ENCODE assay signal across 25 cellular contexts in genomic region chr17:75386430-75386829, GRCh38. TPM values are rescaled to one million over a fixed set of nuclear protein-coding genes. Genes with fewer than 3 reads are reported as not detected.
DNase-seq lines count a peak whose midpoint lies in the region; ATAC-seq and TF ChIP-seq lines count a peak whose summit lies in the region.
"Had no signal": no experiment of that assay in that cellular context is flagged by ENCODE, and none has a peak within 500 bp of the region (broad histone marks: within the 10 kb centered on the region; RNA-seq: fewer than 3 reads in every experiment).

No MANE protein-coding gene starts in this region.

- CTCF ChIA-PET in activated CD8-positive, alpha-beta T cell treated with anti-CD3 and anti-CD28 coated beads, Interleukin-2, amount 10 ng/mL, durations not matched to agents 7 days and 5 days (lab: Charles Lee) = interaction anchor here (2.1 kb wide), 1 partner anchor 64 kb away, joined by 9 read pairs; no protein-coding TSS in a partner anchor
- CTCF ChIA-PET in naive thymus-derived CD4-positive, alpha-beta T cell (lab: Charles Lee) = interaction anchor here (0.6 kb wide), 1 partner anchor 23 kb away, joined by 3 read pairs; no protein-coding TSS in a partner anchor

- H3K36me3 Mint-ChIP-seq in T-helper 2 cell treated with Interferon-gamma antibody and Interleukin-4, amounts not matched to agents 5 μg/mL and 100 μg/mL, for 36 hours (ENCODE audit: low read depth) = peaks cover 27% of the 10 kb centered on the region
- peaks cover 35% of the 10 kb centered on the region for H3K36me3 Mint-ChIP-seq in activated CD8-positive, alpha-beta T cell treated with anti-CD3 and anti-CD28 coated beads, Interleukin-2, amount 10 ng/mL, durations not matched to agents 7 days and 5 days (ENCODE audit: low read depth)
- H3K36me3 Mint-ChIP-seq in naive thymus-derived CD4-positive, alpha-beta T cell = peaks cover 0 to 23% (median 18%) of the 10 kb centered on the region in 5 donors

- H3K36me3 ChIP-seq in DND-41 (ENCODE audit: insufficient read depth, low read length) = peaks cover 64% of the 10 kb centered on the region
- H3K36me3 ChIP-seq in naive thymus-derived CD4-positive, alpha-beta T cell (ENCODE audit: control insufficient read depth in 2 of 3, insufficient read depth in 3 of 3, low read length in 3 of 3) = peaks cover 0 to 30% (median 7%) of the 10 kb centered on the region in 3 experiments

- no peak for DNase-seq in T-helper 2 cell treated with Interferon-gamma antibody and Interleukin-4, amounts not matched to agents 5 μg/mL and 100 μg/mL, for 36 hours (ENCODE audit: low spot score)
- DNase-seq in T-helper 2 cell (no peak), DND-41 (no peak), NCI-H1436 treated with DMSO at 0.1 percent for 48 hours (lab: John Stamatoyannopoulos, UW) (no peak), superior temporal gyrus (ENCODE audit: extremely low spot score) (no peak)
- no peak for DNase-seq in activated CD8-positive, alpha-beta T cell treated with anti-CD3 and anti-CD28 coated beads, Interleukin-2, amount 10 ng/mL, durations not matched to agents 7 days and 5 days
- no peak for DNase-seq in naive thymus-derived CD4-positive, alpha-beta T cell
- DNase-seq: activated CD8-positive, alpha-beta memory T cell treated with anti-CD3 and anti-CD28 coated beads, Interleukin-2, amount 50 U/mL, for 48 hours; Calu3; effector memory CD8-positive, alpha-beta T cell; foreskin keratinocyte; heart right ventricle; MG63; NCI-H1694; NCI-H2171; NCI-H524 treated with DMSO at 0.1 percent for 48 hours; NK-92 treated with Interleukin-12 subunit alpha and Interleukin-12 subunit beta, amount 100 ng/mL, for 24 hours; PC-9; SHP77; SW 1271; upper lobe of right lung had no signal

- H3K4me3 ChIP-seq in DND-41 (ENCODE audit: low read depth in 1 of 2, low read length in 2 of 2) = no peak overlapping the region
- no peak overlapping the region for H3K4me3 ChIP-seq in naive thymus-derived CD4-positive, alpha-beta T cell (ENCODE audit: low read length)
- H3K4me3 ChIP-seq: A549, heart right ventricle, MG63, PC-9, skin epidermis, upper lobe of right lung had no signal

- peaks cover 98% of the 10 kb centered on the region for H3K79me2 ChIP-seq in DND-41 (ENCODE audit: insufficient read depth, low read length)

- H3K9me3 ChIP-seq in DND-41 (ENCODE audit: insufficient read depth, low read length, severe bottlenecking) = no peaks in the 10 kb centered on the region
- H3K9me3 ChIP-seq in naive thymus-derived CD4-positive, alpha-beta T cell (ENCODE audit: control insufficient read depth in 2 of 3, low read length in 3 of 3) = no peaks in the 10 kb centered on the region
- H3K9me3 ChIP-seq: A549, heart right ventricle, MG63, upper lobe of right lung had no signal

- no peak overlapping the region for H2AFZ ChIP-seq in DND-41 (ENCODE audit: low read depth, low read length)
- H2AFZ ChIP-seq: PC-9 had no signal

- peaks cover 84% of the 10 kb centered on the region for H4K20me1 ChIP-seq in DND-41 (ENCODE audit: insufficient read depth, low read length)

- H3K27ac ChIP-seq in DND-41 (ENCODE audit: low read length) = peak overlapping the region; percentile 2; the same call in 1 of the 2 replicates
- H3K27ac ChIP-seq in naive thymus-derived CD4-positive, alpha-beta T cell (ENCODE audit: low read depth, low read length) = no peak overlapping the region
- H3K27ac ChIP-seq: A549, foreskin keratinocyte, heart right ventricle, PC-9, skin epidermis, upper lobe of right lung had no signal

- H3K27me3 Mint-ChIP-seq in T-helper 2 cell treated with Interferon-gamma antibody and Interleukin-4, amounts not matched to agents 5 μg/mL and 100 μg/mL, for 36 hours (ENCODE audit: low read depth) = no peaks in the 10 kb centered on the region
- no peaks in the 10 kb centered on the region for H3K27me3 Mint-ChIP-seq in activated CD8-positive, alpha-beta T cell treated with anti-CD3 and anti-CD28 coated beads, Interleukin-2, amount 10 ng/mL, durations not matched to agents 7 days and 5 days (ENCODE audit: low read depth)
- no peaks in the 10 kb centered on the region for H3K27me3 Mint-ChIP-seq in naive thymus-derived CD4-positive, alpha-beta T cell
- H3K27me3 Mint-ChIP-seq: effector memory CD8-positive, alpha-beta T cell had no signal

- H3K4me1 ChIP-seq in DND-41 (ENCODE audit: insufficient read depth, low read length) = peaks cover 4% of the 10 kb centered on the region
- peaks cover 16 to 31% of the 10 kb centered on the region in 2 donors for H3K4me1 ChIP-seq in naive thymus-derived CD4-positive, alpha-beta T cell (ENCODE audit: control insufficient read depth in 2 of 2, insufficient read depth in 2 of 2, low read length in 2 of 2)
- H3K4me1 ChIP-seq: foreskin keratinocyte had no signal

- H3K9ac ChIP-seq in DND-41 (ENCODE audit: low read depth, low read length) = no peak overlapping the region

- H3K4me2 ChIP-seq in DND-41 (ENCODE audit: insufficient read depth, low read length) = no peak overlapping the region
- H3K4me2 ChIP-seq: A549, PC-9 had no signal

- no peak for TF ChIP-seq CTCF in DND-41 (IDR thresholded peaks at IDR 0.05; ENCODE audit: borderline replicate concordance, extremely low read depth, low read length, poor library complexity, severe bottlenecking)

- no peaks in the 10 kb centered on the region for H3K9me3 Mint-ChIP-seq in T-helper 2 cell treated with Interferon-gamma antibody and Interleukin-4, amounts not matched to agents 5 μg/mL and 100 μg/mL, for 36 hours
- H3K9me3 Mint-ChIP-seq in activated CD8-positive, alpha-beta T cell treated with anti-CD3 and anti-CD28 coated beads, Interleukin-2, amount 10 ng/mL, durations not matched to agents 7 days and 5 days (ENCODE audit: insufficient read depth) = no peaks in the 10 kb centered on the region
- H3K9me3 Mint-ChIP-seq in naive thymus-derived CD4-positive, alpha-beta T cell = no peaks in the 10 kb centered on the region
- H3K9me3 Mint-ChIP-seq: effector memory CD8-positive, alpha-beta T cell had no signal

- no peak overlapping the region for H3K4me3 Mint-ChIP-seq in T-helper 2 cell treated with Interferon-gamma antibody and Interleukin-4, amounts not matched to agents 5 μg/mL and 100 μg/mL, for 36 hours
- H3K4me3 Mint-ChIP-seq in activated CD8-positive, alpha-beta T cell treated with anti-CD3 and anti-CD28 coated beads, Interleukin-2, amount 10 ng/mL, durations not matched to agents 7 days and 5 days = no peak overlapping the region
- peak overlapping the region in 7 of 10 donors; percentile 6 to 56 (median 29) for H3K4me3 Mint-ChIP-seq in naive thymus-derived CD4-positive, alpha-beta T cell

- intact Hi-C loops in naive thymus-derived CD4-positive, alpha-beta T cell (cut with micrococcal nuclease) = no loop called here

- ATAC-seq in DND-41 (ENCODE audit: insufficient read depth, low read depth) (no peak), GM19023 (IDR thresholded peaks at IDR 0.05; ENCODE audit: unreplicated experiment) (no peak)
- ATAC-seq in activated CD8-positive, alpha-beta T cell treated with anti-CD3 and anti-CD28 coated beads, Interleukin-2, amount 10 ng/mL, durations not matched to agents 7 days and 5 days = no peak
- ATAC-seq in naive thymus-derived CD4-positive, alpha-beta T cell = no peak
- ATAC-seq: A549; effector memory CD8-positive, alpha-beta T cell; esophagus mucosa; foreskin keratinocyte; heart right ventricle; upper lobe of right lung had no signal

- POLR2A ChIA-PET in activated CD8-positive, alpha-beta T cell treated with anti-CD3 and anti-CD28 coated beads, Interleukin-2, amount 10 ng/mL, durations not matched to agents 7 days and 5 days (lab: Charles Lee) = no interaction called here
- POLR2A ChIA-PET in naive thymus-derived CD4-positive, alpha-beta T cell (lab: Charles Lee) = no interaction called here

- H3K4me1 Mint-ChIP-seq in T-helper 2 cell treated with Interferon-gamma antibody and Interleukin-4, amounts not matched to agents 5 μg/mL and 100 μg/mL, for 36 hours (ENCODE audit: low read depth) = peaks cover 34% of the 10 kb centered on the region
- H3K4me1 Mint-ChIP-seq in activated CD8-positive, alpha-beta T cell treated with anti-CD3 and anti-CD28 coated beads, Interleukin-2, amount 10 ng/mL, durations not matched to agents 7 days and 5 days (ENCODE audit: low read depth) = peaks cover 28% of the 10 kb centered on the region
- H3K4me1 Mint-ChIP-seq in naive thymus-derived CD4-positive, alpha-beta T cell = peaks cover 28 to 77% (median 57%) of the 10 kb centered on the region in 7 donors

- H3K27ac Mint-ChIP-seq in T-helper 2 cell treated with Interferon-gamma antibody and Interleukin-4, amounts not matched to agents 5 μg/mL and 100 μg/mL, for 36 hours = peak overlapping the region; percentile 24
- peak overlapping the region; percentile 8 for H3K27ac Mint-ChIP-seq in activated CD8-positive, alpha-beta T cell treated with anti-CD3 and anti-CD28 coated beads, Interleukin-2, amount 10 ng/mL, durations not matched to agents 7 days and 5 days
- H3K27ac Mint-ChIP-seq in naive thymus-derived CD4-positive, alpha-beta T cell = peak overlapping the region in 5 of 9 donors; percentile 16 to 83 (median 42)

- no peaks in the 10 kb centered on the region for H3K27me3 ChIP-seq in DND-41 (ENCODE audit: insufficient read depth, low read length, poor library complexity)
- H3K27me3 ChIP-seq in naive thymus-derived CD4-positive, alpha-beta T cell (ENCODE audit: control insufficient read depth in 2 of 2, insufficient read depth in 2 of 2, low read length in 2 of 2) = no peaks in the 10 kb centered on the region
- H3K27me3 ChIP-seq: foreskin keratinocyte, heart right ventricle, MG63, upper lobe of right lung had no signal

RNA-seq across cellular contexts. Expression of gene GRB2, which starts 19.0 kb away (rescaled TPM):
- 100 to 1,000 TPM; 166 to 178 TPM for total RNA-seq in activated CD8-positive, alpha-beta T cell treated with anti-CD3 and anti-CD28 coated beads, Interleukin-2, amount 10 ng/mL, durations not matched to agents 7 days and 5 days
- total RNA-seq in naive thymus-derived CD4-positive, alpha-beta T cell = 100 to 1,000 TPM; 112 to 167 (median 139) TPM
- polyA plus RNA-seq in naive thymus-derived CD4-positive, alpha-beta T cell = 100 to 1,000 TPM; 151 to 165 TPM

Comparison
In these comparisons a context has a peak if more than half of its experiments do, and no peak if none do; other contexts are left out.
1. H3K4me3 Mint-ChIP-seq: peak in naive thymus-derived CD4-positive, alpha-beta T cell (7 of 10); none in T-helper 2 cell treated with Interferon-gamma antibody and Interleukin-4, amounts not matched to agents 5 μg/mL and 100 μg/mL, for 36 hours (single experiment) and activated CD8-positive, alpha-beta T cell treated with anti-CD3 and anti-CD28 coated beads, Interleukin-2, amount 10 ng/mL, durations not matched to agents 7 days and 5 days (single experiment).
2. Peak in every context shown above with its lines, with median percentiles within 50 percentile points of each other: H3K27ac Mint-ChIP-seq.